ENCODE assay signal across 8 cellular contexts in the genomic region with DNA sequence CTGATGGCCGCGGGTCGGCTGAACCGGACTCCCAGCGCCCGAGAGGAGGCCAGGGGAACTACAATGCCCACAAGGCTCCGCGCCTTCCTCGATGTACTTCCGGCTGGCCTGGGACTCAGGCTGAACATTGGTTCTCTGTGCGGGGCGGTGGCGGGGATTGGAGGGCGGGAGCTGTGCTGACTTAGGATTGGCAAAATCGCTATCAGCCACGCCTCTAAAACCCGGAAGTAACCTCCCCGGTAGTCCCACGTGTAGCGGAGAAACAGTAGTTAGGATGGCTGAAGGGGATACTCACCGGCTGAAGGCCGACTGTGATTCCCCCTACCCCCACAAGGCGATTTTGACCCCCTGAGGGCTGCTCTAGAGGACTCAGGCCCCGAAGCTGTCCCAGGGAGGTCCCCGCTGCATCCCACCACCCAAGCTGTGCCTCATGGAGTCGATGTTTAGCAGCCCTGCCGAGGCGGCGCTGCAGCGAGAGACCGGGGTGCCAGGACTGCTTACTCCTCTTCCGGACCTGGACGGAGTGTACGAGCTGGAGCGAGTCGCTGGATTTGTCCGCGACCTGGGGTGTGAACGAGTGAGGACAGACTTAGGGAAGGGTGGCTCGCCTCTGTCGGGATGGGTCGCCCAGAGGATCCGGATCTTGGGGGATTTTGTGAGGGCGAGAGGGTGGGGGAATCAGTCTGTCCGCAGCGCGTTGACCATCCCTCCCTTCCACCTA. TPM values are rescaled to one million over a fixed set of nuclear protein-coding genes. Genes with fewer than 3 reads are reported as not detected.
DNase-seq lines count a peak whose midpoint lies in the region; ATAC-seq and TF ChIP-seq lines count a peak whose summit lies in the region.

A gene with protein sequence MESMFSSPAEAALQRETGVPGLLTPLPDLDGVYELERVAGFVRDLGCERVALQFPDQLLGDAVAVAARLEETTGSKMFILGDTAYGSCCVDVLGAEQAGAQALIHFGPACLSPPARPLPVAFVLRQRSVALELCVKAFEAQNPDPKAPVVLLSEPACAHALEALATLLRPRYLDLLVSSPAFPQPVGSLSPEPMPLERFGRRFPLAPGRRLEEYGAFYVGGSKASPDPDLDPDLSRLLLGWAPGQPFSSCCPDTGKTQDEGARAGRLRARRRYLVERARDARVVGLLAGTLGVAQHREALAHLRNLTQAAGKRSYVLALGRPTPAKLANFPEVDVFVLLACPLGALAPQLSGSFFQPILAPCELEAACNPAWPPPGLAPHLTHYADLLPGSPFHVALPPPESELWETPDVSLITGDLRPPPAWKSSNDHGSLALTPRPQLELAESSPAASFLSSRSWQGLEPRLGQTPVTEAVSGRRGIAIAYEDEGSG (plus strand): TSS at position 265 of the 721 bp plus-strand sequence. CDS start 166 bp downstream, at position 431.

- CTCF ChIA-PET in OCI-LY7 (lab: Charles Lee; ENCODE audit: unreplicated experiment): interaction anchor here (0.6 to 1.0 kb wide), 2 partner anchors 78 to 1026 kb away, joined by 3 read pairs; no protein-coding TSS in a partner anchor

- H3K4me3 ChIP-seq in OCI-LY7 (ENCODE audit: low read depth, low read length, poor library complexity, severe bottlenecking) (peak within 1 kb of the TSS; percentile 89), mononuclear cell (ENCODE audit: low read length) (peak within 1 kb of the TSS; percentile 76)

- no peaks in the 10 kb centered on the region for H3K27me3 ChIP-seq in mononuclear cell (ENCODE audit: insufficient read depth, low read length)

- TF ChIP-seq CTCF in OCI-LY7 (conservative IDR thresholded peaks at IDR 0.05; ENCODE audit: low read length): peak; percentile 34

- ATAC-seq in GM21447 (IDR thresholded peaks at IDR 0.05; ENCODE audit: unreplicated experiment): peak; percentile 81

- H3K4me2 ChIP-seq in OCI-LY7 (ENCODE audit: low read length): peak within 1 kb of the TSS; percentile 98

- TSS peak; percentile 72 for BruUV-seq in OCI-LY7 (replicated peaks; lab: Mats Ljungman, UMichigan)

- H3K4me1 ChIP-seq in OCI-LY7 (ENCODE audit: insufficient read depth, low read length, poor library complexity, severe bottlenecking) (peaks cover 16% of the 10 kb centered on the region), mononuclear cell (ENCODE audit: insufficient read depth, low read length) (peaks cover 28% of the 10 kb centered on the region)

- H3K79me2 ChIP-seq in OCI-LY7 (ENCODE audit: insufficient read depth, low read depth, low read length): peaks cover 10% of the 10 kb centered on the region; the same call in 1 of the 2 replicates

- intact Hi-C loops in OCI-LY7 (cut with micrococcal nuclease; ENCODE audit: unreplicated experiment): no loop called here

- no peaks in the 10 kb centered on the region for H4K20me1 ChIP-seq in OCI-LY7 (ENCODE audit: insufficient read depth, low read length)

- no peaks in the 10 kb centered on the region for H3K9me2 ChIP-seq in OCI-LY7 (ENCODE audit: insufficient read depth, low read length)

- H3K27ac ChIP-seq in OCI-LY7 (ENCODE audit: low read depth, low read length, poor library complexity, severe bottlenecking): no peak within 1 kb of the TSS

- peak; percentile 96 for DNase-seq in D341Med (ENCODE audit: low spot score)
- DNase-seq in HuH-7.5 (ENCODE audit: low spot score): peak; percentile 99
- peak; percentile 97 for DNase-seq in OCI-LY7 (ENCODE audit: low spot score)
- peak; percentile 91 for DNase-seq in activated T-cell treated with anti-CD3 and anti-CD28 coated beads for 1 hour (ENCODE audit: low read depth)
- DNase-seq in epidermal melanocyte (ENCODE audit: insufficient read length, low spot score): peak; percentile 100
- DNase-seq in stimulated activated CD8-positive, alpha-beta memory T cell treated with anti-CD3 and anti-CD28 coated beads, Interleukin-4, amount 100 ng/mL, for 1 hour (ENCODE audit: low read depth in 2 of 2, low spot score in 1 of 2): peak; percentile 81 to 90

- peak within 1 kb of the TSS; percentile 67 for H2AFZ ChIP-seq in OCI-LY7 (ENCODE audit: low read length)

- H3K9me3 ChIP-seq in OCI-LY7 (ENCODE audit: low read length) (no peaks in the 10 kb centered on the region), mononuclear cell (ENCODE audit: low read depth, low read length) (no peaks in the 10 kb centered on the region)

- POLR2A ChIA-PET in OCI-LY7 (lab: Charles Lee): interaction anchor here (0.6 to 1.1 kb wide), 5 partner anchors 18 to 1744 kb away, joined by 3 to 4 read pairs (median 3); no protein-coding TSS in a partner anchor

- H3K36me3 ChIP-seq in OCI-LY7 (ENCODE audit: insufficient read depth, low read length): peaks cover 27% of the 10 kb centered on the region

RNA-seq across cellular contexts. Expression of the gene that starts here (rescaled TPM):
- 42.1 and 45.6 TPM in 2 replicates for total RNA-seq in OCI-LY7 (2014; rRNA removed; shearing (Covaris generic))
- total RNA-seq in OCI-LY7 (2022) (21.6 and 28.6 TPM in 2 replicates), mononuclear cell (6.7 TPM)
